Comparison of ENCODE assay signal across 8 cellular contexts in the genomic region with DNA sequence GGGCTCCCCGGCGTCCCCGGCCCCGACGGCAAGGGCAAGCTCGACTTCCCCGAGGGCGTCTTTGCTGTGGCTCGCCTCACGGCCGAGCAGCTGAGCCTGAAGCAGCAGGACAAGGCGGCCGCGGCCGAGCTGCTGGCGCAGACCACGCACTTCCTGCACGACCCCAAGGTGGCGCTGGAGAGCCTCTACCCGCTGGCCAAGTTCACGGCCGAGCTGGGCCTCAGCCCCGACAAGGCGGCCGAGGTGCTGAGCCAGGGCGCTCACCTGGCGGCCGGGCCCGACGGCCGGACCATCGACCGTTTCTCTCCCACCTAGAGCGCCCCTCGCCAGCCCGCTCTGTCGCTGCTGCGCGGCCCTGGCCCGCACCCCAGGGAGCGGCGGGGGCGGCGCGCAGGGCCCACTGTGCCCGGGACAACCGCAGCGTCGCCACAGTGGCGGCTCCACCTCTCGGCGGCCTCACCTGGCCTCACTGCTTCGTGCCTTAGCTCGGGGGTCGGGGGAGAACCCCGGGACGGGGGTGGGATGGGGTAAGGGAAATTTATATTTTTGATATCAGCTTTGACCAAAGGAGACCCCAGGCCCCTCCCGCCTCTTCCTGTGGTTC. TPM values are rescaled to one million over a fixed set of nuclear protein-coding genes. Genes with fewer than 3 reads are reported as not detected.
DNase-seq lines count a peak whose midpoint lies in the region; ATAC-seq, FAIRE-seq and TF ChIP-seq lines count a peak whose summit lies in the region.

No MANE protein-coding gene starts in this region.

- no peak for ATAC-seq in T-helper 17 cell
- ATAC-seq in HG02852 (IDR thresholded peaks at IDR 0.05; ENCODE audit: unreplicated experiment) = no peak

- H3K27me3 ChIP-seq in mammary epithelial cell (ENCODE audit: insufficient read depth, low read length) (no peaks in the 10 kb centered on the region), kidney epithelial cell (ENCODE audit: control insufficient read depth, insufficient read depth, low read length) (peaks cover 18% of the 10 kb centered on the region)

- no peak overlapping the region for H3K4me2 ChIP-seq in mammary epithelial cell (ENCODE audit: insufficient read depth, low read depth, low read length)

- CTCF ChIA-PET in mammary epithelial cell (lab: Charles Lee; ENCODE audit: low non-redundant PET) = no interaction called here

- no peaks in the 10 kb centered on the region for H3K9me3 ChIP-seq in T-helper 17 cell (ENCODE audit: control insufficient read depth, low read length, poor library complexity, severe bottlenecking)
- H3K9me3 ChIP-seq in mammary epithelial cell (replicated peaks; ENCODE audit: insufficient read depth, low read length) = no peaks in the 10 kb centered on the region

- dilution Hi-C loops in mammary epithelial cell (cut with HindIII; ENCODE audit: low sequenced_read_pairs) = no loop called here

- no peak overlapping the region for H3K27ac Mint-ChIP-seq in T-helper 17 cell

- no peak overlapping the region for H2AFZ ChIP-seq in mammary epithelial cell (ENCODE audit: low read depth, low read length)

- in situ Hi-C loops in mammary epithelial cell (cut with MboI; ENCODE audit: low sequenced_read_pairs in 2 of 2) = no loop called here

- H4K20me1 ChIP-seq in mammary epithelial cell (ENCODE audit: insufficient read depth, low read length) = no peaks in the 10 kb centered on the region

- H3K4me3 ChIP-seq in mammary epithelial cell (replicated peaks in 1 of 3; ENCODE audit: insufficient read depth in 1 of 3, low read depth in 2 of 3, low read length in 3 of 3) (no peak overlapping the region), kidney epithelial cell (ENCODE audit: low read depth, low read length) (no peak overlapping the region)

- BruUV-seq in mammary epithelial cell (replicated peaks; lab: Mats Ljungman, UMichigan) = no TSS peak

- DNase-seq in GM18507 (ENCODE audit: extremely low spot score, insufficient read length, low read depth) (no peak), T-helper 17 cell (peak; percentile 47 to 56 (median 55)), mammary epithelial cell (no peak), kidney epithelial cell (ENCODE audit: low read depth) (no peak), NCI-H2081 treated with DMSO at 0.1 percent for 48 hours (lab: John Stamatoyannopoulos, UW) (no peak), cerebellar nuclear complex (lab: John Stamatoyannopoulos, UW) (no peak)
- DNase-seq in stimulated activated CD8-positive, alpha-beta memory T cell treated with anti-CD3 and anti-CD28 coated beads, Interleukin-15, amount 100 ng/mL, for 48 hours (ENCODE audit: low read depth in 2 of 2) = peak; percentile 55 to 56

- WGBS in mammary epithelial cell (ENCODE audit: low coverage, missing lambda C conversion rate) = 52% methylated on average over 7 of the region's 58 CpGs

- peaks cover 7% of the 10 kb centered on the region for H3K36me3 Mint-ChIP-seq in T-helper 17 cell (ENCODE audit: low read depth)

- TF ChIP-seq CTCF in mammary epithelial cell (conservative IDR thresholded peaks at IDR 0.05 in 1 of 2, IDR thresholded peaks at IDR 0.05 in 1 of 2; ENCODE audit: extremely low read depth in 1 of 2, insufficient read depth in 1 of 2, low read depth in 1 of 2, low read length in 2 of 2) = peak; percentile 19 to 43
- TF ChIP-seq CTCF in kidney epithelial cell (IDR thresholded peaks at IDR 0.05; ENCODE audit: insufficient read depth, low read length, poor library complexity, severe bottlenecking) = peak; percentile 68

- no peak overlapping the region for H3K4me3 Mint-ChIP-seq in T-helper 17 cell

- H3K27me3 Mint-ChIP-seq in T-helper 17 cell = peaks cover 6% of the 10 kb centered on the region

- H3K4me1 Mint-ChIP-seq in T-helper 17 cell = peaks cover 18% of the 10 kb centered on the region

- intact Hi-C loops in mammary epithelial cell (cut with micrococcal nuclease) = no loop called here

- no peaks in the 10 kb centered on the region for H3K79me2 ChIP-seq in mammary epithelial cell (ENCODE audit: insufficient read depth, low read length)

- H3K36me3 ChIP-seq in mammary epithelial cell (ENCODE audit: insufficient read depth, low read length) (no peaks in the 10 kb centered on the region), kidney epithelial cell (ENCODE audit: control insufficient read depth, insufficient read depth, low read length) (peaks cover 1% of the 10 kb centered on the region)

- no peak overlapping the region for H3K9ac ChIP-seq in mammary epithelial cell (ENCODE audit: insufficient read depth, low read length)

- H3K27ac ChIP-seq in mammary epithelial cell (ENCODE audit: insufficient read depth, low read depth, low read length) = no peak overlapping the region

- FAIRE-seq in GM18507 (lab: Jason Lieb, UNC) = peak; percentile 71

- H3K4me1 ChIP-seq in mammary epithelial cell (ENCODE audit: insufficient read depth, low read length) = peaks cover 11% of the 10 kb centered on the region

RNA-seq across cellular contexts. Expression of a gene that starts 3.7 kb away (rescaled TPM):
- total RNA-seq in T-helper 17 cell = 1 to 10 TPM; 4.6 to 8.1 TPM
- 1 to 10 TPM in 1 of 2 donors, under 1 TPM in 1; 0.67 to 1.3 TPM for total RNA-seq in mammary epithelial cell
- 0.20 TPM for polyA plus RNA-seq in mammary epithelial cell
- not detected for polyA minus RNA-seq in mammary epithelial cell
- total RNA-seq in kidney epithelial cell = 8.8 and 11.9 TPM in 2 replicates

RNA-seq across cellular contexts. Expression of a gene that starts 16.8 kb away (rescaled TPM):
- total RNA-seq in T-helper 17 cell = 10 to 100 TPM; 28.4 to 35.2 TPM
- 10 to 100 TPM; 44.1 to 65.7 TPM for total RNA-seq in mammary epithelial cell
- 68.4 TPM for polyA plus RNA-seq in mammary epithelial cell
- polyA minus RNA-seq in mammary epithelial cell = 28.3 TPM
- 88.2 and 100 TPM in 2 replicates for total RNA-seq in kidney epithelial cell

RNA-seq across cellular contexts. Expression of a gene that starts 28.7 kb away (rescaled TPM):
- total RNA-seq in T-helper 17 cell = 10 to 100 TPM; 85.1 to 92.6 TPM
- total RNA-seq in mammary epithelial cell = 10 to 100 TPM; 29.0 to 36.2 TPM
- polyA plus RNA-seq in mammary epithelial cell = 27.4 TPM
- 64.4 TPM for polyA minus RNA-seq in mammary epithelial cell
- total RNA-seq in kidney epithelial cell = 24.0 and 29.5 TPM in 2 replicates

RNA-seq across cellular contexts. Expression of a gene that starts 33.5 kb away (rescaled TPM):
- total RNA-seq in T-helper 17 cell (under 1 TPM; 0.21 to 0.90 TPM), mammary epithelial cell (1 to 10 TPM in 1 of 2 donors, under 1 TPM in 1; under 0.01 to 5.7 TPM), kidney epithelial cell (0.14 TPM in 1 of 2 replicates, not detected in the other)
- polyA plus RNA-seq in mammary epithelial cell = 2.5 TPM
- polyA minus RNA-seq in mammary epithelial cell = 1.6 TPM

Comparison
In these comparisons a context has a peak if more than half of its experiments do, and no peak if none do; other contexts are left out.
1. DNase-seq: peak in T-helper 17 cell (3 of 3) and stimulated activated CD8-positive, alpha-beta memory T cell treated with anti-CD3 and anti-CD28 coated beads, Interleukin-15, amount 100 ng/mL, for 48 hours (2 of 2); none in GM18507 (single experiment), mammary epithelial cell (single experiment), kidney epithelial cell (single experiment), NCI-H2081 treated with DMSO at 0.1 percent for 48 hours (single experiment) and cerebellar nuclear complex (0 of 2).